ENCODE assay signal across 15 cellular contexts in the genomic region with DNA sequence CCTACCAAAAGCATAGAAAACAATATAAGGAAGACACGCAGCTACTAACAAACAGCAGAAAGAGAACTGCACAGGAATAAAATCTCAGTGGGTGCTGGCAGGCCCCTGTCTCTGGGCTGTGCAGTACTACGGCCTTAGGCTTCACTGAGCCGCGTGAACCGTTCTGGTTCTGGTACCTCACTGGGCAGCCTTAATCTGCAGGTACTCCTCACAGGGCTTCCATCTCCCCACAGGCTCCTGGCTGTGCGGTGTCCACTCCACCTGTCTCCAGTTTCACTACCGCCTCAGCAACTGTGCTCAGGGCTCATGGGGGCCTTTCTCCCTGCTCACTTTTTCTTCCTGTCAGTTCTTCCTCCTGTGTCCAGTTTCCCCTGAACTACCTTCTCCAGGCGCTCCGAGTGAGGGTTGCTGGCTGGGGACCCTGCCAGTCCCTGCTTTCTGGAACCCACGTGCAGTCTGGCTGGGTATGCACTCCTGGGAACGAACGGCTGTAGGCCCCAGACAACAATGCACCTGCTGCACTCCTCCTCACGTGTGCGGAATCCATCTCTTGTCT.
DNase-seq lines count a peak whose midpoint lies in the region; ATAC-seq and TF ChIP-seq lines count a peak whose summit lies in the region.
"Had no signal": no experiment of that assay in that cellular context is flagged by ENCODE, and none has a peak within 500 bp of the region (broad histone marks: within the 10 kb centered on the region; RNA-seq: fewer than 3 reads in every experiment).

No MANE protein-coding gene starts in this region.

- no peak for TF ChIP-seq CTCF in gastrocnemius medialis (IDR thresholded peaks at IDR 0.05 in 4 of 5, conservative IDR thresholded peaks at IDR 0.05 in 1 of 5)
- TF ChIP-seq CTCF in chondrocyte (IDR thresholded peaks at IDR 0.05), result no peak

- H3K4me1 ChIP-seq in gastrocnemius medialis, result peaks cover 19 to 26% of the 10 kb centered on the region in 2 donors
- H3K4me1 ChIP-seq: breast epithelium had no signal

- ATAC-seq in Right ventricle myocardium inferior (peak; percentile 2), gastrocnemius medialis (peak; percentile 16 to 69), GM18870 (IDR thresholded peaks at IDR 0.05; ENCODE audit: unreplicated experiment) (no peak)

- no peak overlapping the region for H3K27ac Mint-ChIP-seq in chondrocyte (ENCODE audit: unreplicated experiment)
- H3K27ac Mint-ChIP-seq: memory B cell; stimulated activated naive CD8-positive, alpha-beta T cell treated with anti-CD3 and anti-CD28 coated beads, Interleukin-15, Interleukin-2, amounts not matched to agents 100 ng/mL and 50 ng/mL, for 24 hours had no signal

- no peaks in the 10 kb centered on the region for H3K36me3 Mint-ChIP-seq in chondrocyte (ENCODE audit: low read depth)
- H3K36me3 Mint-ChIP-seq: memory B cell had no signal

- H3K27ac ChIP-seq in gastrocnemius medialis (peak overlapping the region; percentile 54 to 77 (median 66)), caudate nucleus (ENCODE audit: low read depth, low read length) (no peak overlapping the region)

- peak overlapping the region in 1 of 4 donors; percentile 29 for H3K4me3 ChIP-seq in gastrocnemius medialis

- H3K4me3 Mint-ChIP-seq in chondrocyte (ENCODE audit: unreplicated experiment), result no peak overlapping the region
- H3K4me3 Mint-ChIP-seq: memory B cell; stimulated activated naive CD8-positive, alpha-beta T cell treated with anti-CD3 and anti-CD28 coated beads, Interleukin-15, Interleukin-2, amounts not matched to agents 100 ng/mL and 50 ng/mL, for 24 hours had no signal

- in situ Hi-C loops in gastrocnemius medialis (cut with MboI; ENCODE audit: low sequenced_read_pairs in 4 of 4), result no loop called here

- intact Hi-C loops in Right ventricle myocardium inferior (cut with DNase I) (no loop called here), cardiac septum (cut with DNase I) (no loop called here), gastrocnemius medialis (cut with DNase I; ENCODE audit: low total_unique reads) (no loop called here)

- no peak for TF ChIP-seq POLR2A in gastrocnemius medialis (IDR thresholded peaks at IDR 0.05)

- peaks cover 15% of the 10 kb centered on the region for H3K4me1 Mint-ChIP-seq in chondrocyte (ENCODE audit: low read depth)
- H3K4me1 Mint-ChIP-seq: memory B cell had no signal

- no peaks in the 10 kb centered on the region for H3K36me3 ChIP-seq in gastrocnemius medialis
- H3K36me3 ChIP-seq: breast epithelium had no signal

- H3K9me3 Mint-ChIP-seq in chondrocyte (ENCODE audit: low read depth), result no peaks in the 10 kb centered on the region
- H3K9me3 Mint-ChIP-seq: memory B cell; stimulated activated naive CD8-positive, alpha-beta T cell treated with anti-CD3 and anti-CD28 coated beads, Interleukin-15, Interleukin-2, amounts not matched to agents 100 ng/mL and 50 ng/mL, for 24 hours had no signal

- H3K27me3 Mint-ChIP-seq in chondrocyte (ENCODE audit: low read depth), result peaks cover 12% of the 10 kb centered on the region
- H3K27me3 Mint-ChIP-seq: stimulated activated naive CD8-positive, alpha-beta T cell treated with anti-CD3 and anti-CD28 coated beads, Interleukin-15, Interleukin-2, amounts not matched to agents 100 ng/mL and 50 ng/mL, for 24 hours had no signal

- no peaks in the 10 kb centered on the region for H3K27me3 ChIP-seq in gastrocnemius medialis
- H3K27me3 ChIP-seq: breast epithelium had no signal

- DNase-seq in Right ventricle myocardium inferior (ENCODE audit: missing footprints), result no peak
- no peak for DNase-seq in cardiac septum (ENCODE audit: low spot score)
- DNase-seq in islet precursor cell, result peak; percentile 43
- no peak for DNase-seq in gastrocnemius medialis
- no peak for DNase-seq in cerebellar cortex (ENCODE audit: low spot score)
- DNase-seq in caudate nucleus (lab: John Stamatoyannopoulos, UW), result no peak
- no peak for DNase-seq in chondrocyte (ENCODE audit: low spot score)
- DNase-seq: COR-L47, foreskin fibroblast, NCI-H1436, occipital lobe had no signal

- H3K9me3 ChIP-seq in gastrocnemius medialis, result no peaks in the 10 kb centered on the region
- H3K9me3 ChIP-seq: breast epithelium had no signal
